ENCODE assay signal across 8 cellular contexts in genomic region chr19:1882786-1883692, GRCh38. TPM values are rescaled to one million over a fixed set of nuclear protein-coding genes. Genes with fewer than 3 reads are reported as not detected.
DNase-seq lines count a peak whose midpoint lies in the region; ATAC-seq and TF ChIP-seq lines count a peak whose summit lies in the region.

No MANE protein-coding gene starts in this region.

- peaks cover 42% of the 10 kb centered on the region for H3K4me1 Mint-ChIP-seq in activated CD4-positive, alpha-beta T cell treated with anti-CD3 and anti-CD28 coated beads, Interleukin-2, amount 10 ng/mL, durations not matched to agents 7 days and 5 days

- intact Hi-C loops in right lobe of liver (cut with DNase I): no loop called here

- H3K27ac ChIP-seq in angular gyrus (ENCODE audit: low read depth, low read length) (peak overlapping the region; percentile 93), right lobe of liver (peak overlapping the region in 2 of 3 donors; percentile 33 to 86), thymus (ENCODE audit: low read depth) (peak overlapping the region; percentile 89)

- H3K36me3 Mint-ChIP-seq in activated CD4-positive, alpha-beta T cell treated with anti-CD3 and anti-CD28 coated beads, Interleukin-2, amount 10 ng/mL, durations not matched to agents 7 days and 5 days (ENCODE audit: low read depth): peaks cover 29% of the 10 kb centered on the region

- CTCF ChIA-PET in activated CD4-positive, alpha-beta T cell treated with anti-CD3 and anti-CD28 coated beads, Interleukin-2, amount 10 ng/mL, durations not matched to agents 7 days and 5 days (lab: Charles Lee): interaction anchor here (1.3 kb wide), 1 partner anchor 26 kb away, joined by 3 read pairs; no protein-coding TSS in a partner anchor

- TF ChIP-seq CTCF in right lobe of liver (IDR thresholded peaks at IDR 0.05): no peak

- H3K9me3 ChIP-seq in right lobe of liver (no peaks in the 10 kb centered on the region), thymus (ENCODE audit: control insufficient read depth) (no peaks in the 10 kb centered on the region)

- H3K4me1 ChIP-seq in right lobe of liver (peaks cover 0 to 9% (median 2%) of the 10 kb centered on the region in 4 donors), thymus (ENCODE audit: control insufficient read depth, insufficient read depth, low read length) (peaks cover 21% of the 10 kb centered on the region)

- H3K27me3 ChIP-seq in right lobe of liver (no peaks in the 10 kb centered on the region), thymus (ENCODE audit: control insufficient read depth, insufficient read depth) (no peaks in the 10 kb centered on the region)

- DNase-seq in activated CD4-positive, alpha-beta T cell treated with anti-CD3 and anti-CD28 coated beads, Interleukin-2, amount 10 ng/mL, durations not matched to agents 7 days and 5 days: no peak
- DNase-seq in activated CD4-positive, alpha-beta T cell treated with anti-CD3 and anti-CD28 coated beads, Interleukin-2, amount 50 U/mL, for 48 hours: no peak
- no peak for DNase-seq in right lobe of liver
- DNase-seq in OCI-M1 (lab: John Stamatoyannopoulos, UW): no peak
- DNase-seq in NCI-H146 (lab: John Stamatoyannopoulos, UW): no peak
- no peak for DNase-seq in NCI-H345 (lab: John Stamatoyannopoulos, UW)

- H3K36me3 ChIP-seq in right lobe of liver: no peaks in the 10 kb centered on the region
- peaks cover 13% of the 10 kb centered on the region for H3K36me3 ChIP-seq in thymus (ENCODE audit: control insufficient read depth, insufficient read depth)

- H3K27me3 Mint-ChIP-seq in activated CD4-positive, alpha-beta T cell treated with anti-CD3 and anti-CD28 coated beads, Interleukin-2, amount 10 ng/mL, durations not matched to agents 7 days and 5 days: no peaks in the 10 kb centered on the region

- peak overlapping the region in 2 of 3 donors; percentile 63 to 80 for H3K4me3 ChIP-seq in right lobe of liver
- H3K4me3 ChIP-seq in thymus (ENCODE audit: low read length): peak overlapping the region; percentile 37

- TF ChIP-seq POLR2A in right lobe of liver (IDR thresholded peaks at IDR 0.05): no peak

- no peaks in the 10 kb centered on the region for H3K9me3 Mint-ChIP-seq in activated CD4-positive, alpha-beta T cell treated with anti-CD3 and anti-CD28 coated beads, Interleukin-2, amount 10 ng/mL, durations not matched to agents 7 days and 5 days

- WGBS in right lobe of liver (ENCODE audit: insufficient coverage, low coverage, low lambda C conversion rate, missing lambda C conversion rate): 66% methylated on average over 6 of the region's 25 CpGs
- 87% methylated on average over 25 of the region's 25 CpGs for WGBS in thymus

- POLR2A ChIA-PET in activated CD4-positive, alpha-beta T cell treated with anti-CD3 and anti-CD28 coated beads, Interleukin-2, amount 10 ng/mL, durations not matched to agents 7 days and 5 days (lab: Charles Lee): no interaction called here

- peak overlapping the region; percentile 93 for H3K27ac Mint-ChIP-seq in activated CD4-positive, alpha-beta T cell treated with anti-CD3 and anti-CD28 coated beads, Interleukin-2, amount 10 ng/mL, durations not matched to agents 7 days and 5 days

- ATAC-seq in right lobe of liver: no peak

- H3K4me3 Mint-ChIP-seq in activated CD4-positive, alpha-beta T cell treated with anti-CD3 and anti-CD28 coated beads, Interleukin-2, amount 10 ng/mL, durations not matched to agents 7 days and 5 days: peak overlapping the region; percentile 94

RNA-seq across cellular contexts. Expression of gene ABHD17A, which starts 2.3 kb away (rescaled TPM):
- 100 to 1,000 TPM; 180 TPM for total RNA-seq in activated CD4-positive, alpha-beta T cell treated with anti-CD3 and anti-CD28 coated beads, Interleukin-2, amount 10 ng/mL, durations not matched to agents 7 days and 5 days
- 10 to 100 TPM; 20.4 to 49.5 (median 23.5) TPM for total RNA-seq in right lobe of liver
- polyA plus RNA-seq in thymus: 90.4 TPM

RNA-seq across cellular contexts. Expression of gene KLF16, which starts 19.7 kb away (rescaled TPM):
- total RNA-seq in activated CD4-positive, alpha-beta T cell treated with anti-CD3 and anti-CD28 coated beads, Interleukin-2, amount 10 ng/mL, durations not matched to agents 7 days and 5 days: 10 to 100 TPM; 24.0 to 25.5 TPM
- 10 to 100 TPM in 5 of 6 experiments, 1 to 10 TPM in 1; 9.9 to 23.6 (median 10.8) TPM for total RNA-seq in right lobe of liver
- 8.4 TPM for polyA plus RNA-seq in thymus

RNA-seq across cellular contexts. Expression of gene ADAT3, which starts 22.2 kb away (rescaled TPM):
- total RNA-seq in activated CD4-positive, alpha-beta T cell treated with anti-CD3 and anti-CD28 coated beads, Interleukin-2, amount 10 ng/mL, durations not matched to agents 7 days and 5 days: 10 to 100 TPM; 10.6 to 13.3 TPM
- total RNA-seq in right lobe of liver: 1 to 10 TPM; 1.8 to 5.3 (median 2.7) TPM
- polyA plus RNA-seq in thymus: 4.5 TPM

RNA-seq across cellular contexts. Expression of gene SCAMP4, which starts 22.2 kb away (rescaled TPM):
- 10 to 100 TPM; 27.5 to 37.9 TPM for total RNA-seq in activated CD4-positive, alpha-beta T cell treated with anti-CD3 and anti-CD28 coated beads, Interleukin-2, amount 10 ng/mL, durations not matched to agents 7 days and 5 days
- total RNA-seq in right lobe of liver: 10 to 100 TPM; 22.1 to 60.6 (median 24.4) TPM
- 21.9 TPM for polyA plus RNA-seq in thymus

RNA-seq across cellular contexts. Expression of gene REXO1, which starts 34.8 kb away (rescaled TPM):
- 10 to 100 TPM; 44.2 to 54.7 TPM for total RNA-seq in activated CD4-positive, alpha-beta T cell treated with anti-CD3 and anti-CD28 coated beads, Interleukin-2, amount 10 ng/mL, durations not matched to agents 7 days and 5 days
- 10 to 100 TPM in 4 of 6 experiments, 1 to 10 TPM in 2; 8.0 to 17.7 (median 12.6) TPM for total RNA-seq in right lobe of liver
- 28.7 TPM for polyA plus RNA-seq in thymus
